Comparison of ENCODE assay signal across 9 cellular contexts in genomic region chr6:27297857-27298730, GRCh38. TPM values are rescaled to one million over a fixed set of nuclear protein-coding genes. Genes with fewer than 3 reads are reported as not detected.
A peak's percentile ranks its signal among the peaks of the same experiment; 100 is the strongest.
DNase-seq lines count a peak whose midpoint lies in the region; TF ChIP-seq lines count a peak whose summit lies in the region.
"Had no signal": no experiment of that assay in that cellular context is flagged by ENCODE, and none has a peak within 500 bp of the region (broad histone marks: within the 10 kb centered on the region; RNA-seq: fewer than 3 reads in every experiment).

No MANE protein-coding gene starts in this region.

- no peaks in the 10 kb centered on the region for H3K27me3 ChIP-seq in AG04450 (ENCODE audit: control insufficient read depth, insufficient read depth, low read length)
- peaks cover 58% of the 10 kb centered on the region for H3K27me3 ChIP-seq in CD8-positive, alpha-beta memory T cell (ENCODE audit: insufficient read depth, low read length, poor library complexity, severe bottlenecking)

- POLR2A ChIA-PET in AG04450 (lab: Yijun Ruan, JAX) = no interaction called here
- POLR2A ChIA-PET in CD8-positive, alpha-beta memory T cell (lab: Charles Lee) = no interaction called here

- H3K27ac Mint-ChIP-seq in CD8-positive, alpha-beta memory T cell = peak overlapping the region in 2 of 8 donors; percentile 55 to 63

- peaks cover 88 to 89% of the 10 kb centered on the region in 2 donors for H3K27me3 Mint-ChIP-seq in CD8-positive, alpha-beta memory T cell

- CTCF ChIA-PET in AG04450 (lab: Charles Lee) = no interaction called here
- CTCF ChIA-PET in CD8-positive, alpha-beta memory T cell (lab: Charles Lee) = no interaction called here

- H3K36me3 Mint-ChIP-seq in CD8-positive, alpha-beta memory T cell = peaks cover 0 to 4% (median 2%) of the 10 kb centered on the region in 3 donors

- H3K27ac ChIP-seq in AG04450 (ENCODE audit: low read depth, low read length) = no peak overlapping the region
- no peak overlapping the region for H3K27ac ChIP-seq in CD8-positive, alpha-beta memory T cell (ENCODE audit: low read depth, low read length)

- in situ Hi-C loops in SK-MEL-5 (cut with HindIII; ENCODE audit: low pct_unique_long_range_greater_than_20kb, low sequenced_read_pairs) = no loop called here

- peak overlapping the region in 3 of 7 donors; percentile 2 to 57 (median 37) for H3K4me3 Mint-ChIP-seq in CD8-positive, alpha-beta memory T cell

- H3K9me3 ChIP-seq in AG04450 (ENCODE audit: control insufficient read depth, insufficient read depth, low read length) = no peaks in the 10 kb centered on the region
- peaks cover 8% of the 10 kb centered on the region for H3K9me3 ChIP-seq in CD8-positive, alpha-beta memory T cell (ENCODE audit: low read length)

- peaks cover 24 to 65% (median 45%) of the 10 kb centered on the region in 5 donors for H3K9me3 Mint-ChIP-seq in CD8-positive, alpha-beta memory T cell

- no peaks in the 10 kb centered on the region for H3K4me1 Mint-ChIP-seq in CD8-positive, alpha-beta memory T cell

- no peak for DNase-seq in AG04450 (ENCODE audit: low read depth, low spot score)
- peak; percentile 52 for DNase-seq in H4 (ENCODE audit: low spot score)
- peak; percentile 92 for DNase-seq in SK-MEL-5 (ENCODE audit: low read depth, low spot score)
- DNase-seq in fibroblast of villous mesenchyme (ENCODE audit: low read depth) = peak; percentile 44
- DNase-seq in HPDE6-E6E7 (ENCODE audit: extremely low spot score) = no peak
- DNase-seq in NK-92 (lab: John Stamatoyannopoulos, UW; ENCODE audit: unreplicated experiment) = no peak
- no peak for DNase-seq in CD8-positive, alpha-beta memory T cell
- no peak for DNase-seq in hippocampal formation (lab: John Stamatoyannopoulos, UW)
- DNase-seq: head of caudate nucleus had no signal

- H3K4me3 ChIP-seq in AG04450 (ENCODE audit: low read depth, low read length) = peak overlapping the region; percentile 8; the same call in 1 of the 2 replicates
- H3K4me3 ChIP-seq in fibroblast of villous mesenchyme (ENCODE audit: low read depth, low read length) = peak overlapping the region; percentile 0
- H3K4me3 ChIP-seq in CD8-positive, alpha-beta memory T cell (ENCODE audit: low read length) = no peak overlapping the region

- no peaks in the 10 kb centered on the region for H3K4me1 ChIP-seq in CD8-positive, alpha-beta memory T cell (ENCODE audit: insufficient read depth, low read length)

- TF ChIP-seq CTCF in AG04450 (IDR thresholded peaks at IDR 0.05; ENCODE audit: low read depth, low read length) (no peak), fibroblast of villous mesenchyme (IDR thresholded peaks at IDR 0.05; ENCODE audit: insufficient read depth, low read depth, low read length) (no peak)

- H3K36me3 ChIP-seq in CD8-positive, alpha-beta memory T cell (ENCODE audit: insufficient read depth, low read length) = no peaks in the 10 kb centered on the region

RNA-seq across cellular contexts. Expression of gene POM121L2, which starts 14.0 kb away (rescaled TPM):
- polyA plus RNA-seq in AG04450 (2011; rRNA removed) = not detected in 2 replicates
- polyA minus RNA-seq in AG04450 (2011; rRNA and poly(A)+ RNA removed) = not detected in 2 replicates
- not detected in 2 replicates for total RNA-seq in H4 (2014; rRNA removed; shearing (Covaris generic))
- 0.05 TPM in 1 of 2 replicates, not detected in the other for total RNA-seq in SK-MEL-5 (2014; rRNA removed; shearing (Covaris generic))
- polyA plus RNA-seq in SK-MEL-5 (2015; cell fraction: cytosol; rRNA removed) = 0.43 TPM in 2 replicates
- polyA plus RNA-seq in SK-MEL-5 (2015; cell fraction: nucleus; rRNA removed) = 0.39 TPM in 1 of 2 replicates, not detected in the other
- total RNA-seq in fibroblast of villous mesenchyme = not detected in 2 replicates
- not detected for total RNA-seq in CD8-positive, alpha-beta memory T cell
- not detected for polyA plus RNA-seq in CD8-positive, alpha-beta memory T cell

RNA-seq across cellular contexts. Expression of gene PRSS16, which starts 50.6 kb away (rescaled TPM):
- polyA plus RNA-seq in AG04450 (2011; rRNA removed) = 0.02 and 0.16 TPM in 2 replicates
- polyA minus RNA-seq in AG04450 (2011; rRNA and poly(A)+ RNA removed) = not detected in 2 replicates
- 3.4 and 5.2 TPM in 2 replicates for total RNA-seq in H4 (2014; rRNA removed; shearing (Covaris generic))
- 4.9 and 5.2 TPM in 2 replicates for total RNA-seq in SK-MEL-5 (2014; rRNA removed; shearing (Covaris generic))
- polyA plus RNA-seq in SK-MEL-5 (2015; cell fraction: cytosol; rRNA removed) = 8.9 and 14.3 TPM in 2 replicates
- 14.2 and 30.3 TPM in 2 replicates for polyA plus RNA-seq in SK-MEL-5 (2015; cell fraction: nucleus; rRNA removed)
- total RNA-seq in fibroblast of villous mesenchyme = under 0.01 TPM in 1 of 2 replicates, not detected in the other
- under 1 TPM; 0.35 to 0.55 TPM for total RNA-seq in CD8-positive, alpha-beta memory T cell
- 1.5 TPM for polyA plus RNA-seq in CD8-positive, alpha-beta memory T cell

Comparison
In these comparisons a context has a peak if more than half of its experiments do, and no peak if none do; other contexts are left out.
1. DNase-seq: peak in H4 (single experiment), SK-MEL-5 (single experiment) and fibroblast of villous mesenchyme (single experiment); none in AG04450 (single experiment), HPDE6-E6E7 (single experiment), NK-92 (single experiment), CD8-positive, alpha-beta memory T cell (0 of 5) and hippocampal formation (0 of 2).